ENCODE assay signal across 8 cellular contexts in the genomic region with DNA sequence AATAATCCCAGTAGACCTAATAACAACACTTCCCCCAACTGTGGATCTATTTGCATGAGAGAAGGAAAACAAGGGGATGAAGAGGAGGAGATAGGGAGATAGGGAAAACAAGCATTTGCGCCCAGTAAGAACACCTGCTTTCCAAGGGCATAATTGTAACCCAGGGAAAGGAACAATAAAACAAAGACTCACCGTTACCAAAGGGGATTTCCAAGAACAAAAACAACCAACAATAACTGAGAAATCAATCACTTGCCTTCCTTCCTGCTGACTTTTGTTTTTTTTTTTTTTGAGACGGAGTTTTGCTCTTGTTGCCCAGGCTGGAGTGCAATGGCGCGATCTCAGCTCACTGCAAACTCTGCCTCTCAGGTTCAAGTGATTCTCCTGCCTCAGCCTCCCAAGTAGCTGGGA. TPM values are rescaled to one million over a fixed set of nuclear protein-coding genes. Genes with fewer than 3 reads are reported as not detected.
A peak's percentile ranks its signal among the peaks of the same experiment; 100 is the strongest.
DNase-seq lines count a peak whose midpoint lies in the region; ATAC-seq and TF ChIP-seq lines count a peak whose summit lies in the region.
"Not testable (repeated sequence)": the region's sequence is repeated elsewhere in the genome, so short reads cannot be mapped to it uniquely, and the experiment has no call there.

No MANE protein-coding gene starts in this region.

- H3K27me3 ChIP-seq in CD4-positive, alpha-beta memory T cell (ENCODE audit: insufficient read depth, low read length); HUES64 (ENCODE audit: insufficient read depth, low read length); OCI-LY3 (ENCODE audit: low read depth, low read length); endodermal cell (ENCODE audit: control insufficient read depth, insufficient read depth, low read length, poor library complexity, severe bottlenecking): not testable (repeated sequence)

- H3K9me3 Mint-ChIP-seq in CD4-positive, alpha-beta memory T cell; activated CD8-positive, alpha-beta T cell treated with anti-CD3 and anti-CD28 coated beads, Interleukin-2, amount 10 ng/mL, durations not matched to agents 7 days and 5 days (ENCODE audit: insufficient read depth); activated naive CD8-positive, alpha-beta T cell (ENCODE audit: low read depth); natural killer cell treated with Interleukin-12 subunit alpha and Interleukin-12 subunit beta and Interleukin-15 and Interleukin-18, amount 100 ng/mL, for 72 hours; stimulated activated naive CD8-positive, alpha-beta T cell treated with anti-CD3 and anti-CD28 coated beads, Interleukin-15, amount 100 ng/mL, for 72 hours: not testable (repeated sequence)
- peaks cover 14% of the 10 kb centered on the region for H3K9me3 Mint-ChIP-seq in endodermal cell

- H3K79me2 ChIP-seq in OCI-LY3 (ENCODE audit: low read length) = not testable (repeated sequence)

- DNase-seq in CD4-positive, alpha-beta memory T cell = peak in 4 of 5 donors; percentile 55 to 79 (median 66)
- not testable (repeated sequence) for DNase-seq in activated CD8-positive, alpha-beta T cell treated with anti-CD3 and anti-CD28 coated beads, Interleukin-2, amount 10 ng/mL, durations not matched to agents 7 days and 5 days; endodermal cell; natural killer cell treated with Interleukin-12 subunit alpha and Interleukin-12 subunit beta and Interleukin-15 and Interleukin-18, amount 100 ng/mL, for 72 hours (ENCODE audit: low spot score); stimulated activated naive CD8-positive, alpha-beta T cell treated with anti-CD3 and anti-CD28 coated beads, Interleukin-15, amount 100 ng/mL, for 72 hours

- H3K9me3 ChIP-seq in CD4-positive, alpha-beta memory T cell (ENCODE audit: control insufficient read depth in 1 of 2, low read length in 2 of 2); HUES64 (ENCODE audit: insufficient read depth, low read depth, low read length); OCI-LY3 (ENCODE audit: insufficient read depth, low read length): not testable (repeated sequence)
- H3K9me3 ChIP-seq in endodermal cell (ENCODE audit: control insufficient read depth, low read length) = peaks cover 15% of the 10 kb centered on the region

- POLR2A ChIA-PET in CD4-positive, alpha-beta memory T cell (lab: Charles Lee; ENCODE audit: partially characterized antibody) = interaction anchor here (0.7 to 3.0 kb wide), 4 partner anchors 9 to 1051 kb away, joined by 3 to 20 read pairs (median 6); partner anchors contain the start of gene SH3BP5
- POLR2A ChIA-PET in activated CD8-positive, alpha-beta T cell treated with anti-CD3 and anti-CD28 coated beads, Interleukin-2, amount 10 ng/mL, durations not matched to agents 7 days and 5 days (lab: Charles Lee) = not testable (repeated sequence)

- CTCF ChIA-PET in CD4-positive, alpha-beta memory T cell (lab: Charles Lee; ENCODE audit: partially characterized antibody) = interaction anchor here (1.2 to 8.8 kb wide), 7 partner anchors 8 to 89 kb away, joined by 3 to 41 read pairs (median 7); partner anchors contain the start of gene SH3BP5
- CTCF ChIA-PET in activated CD8-positive, alpha-beta T cell treated with anti-CD3 and anti-CD28 coated beads, Interleukin-2, amount 10 ng/mL, durations not matched to agents 7 days and 5 days (lab: Charles Lee) = interaction anchor here (1.7 kb wide), 1 partner anchor 11 kb away, joined by 5 read pairs; no protein-coding TSS in a partner anchor

- H3K27ac Mint-ChIP-seq in CD4-positive, alpha-beta memory T cell = peak overlapping the region; percentile 90 to 99 (median 97)
- peak overlapping the region; percentile 64 for H3K27ac Mint-ChIP-seq in activated CD8-positive, alpha-beta T cell treated with anti-CD3 and anti-CD28 coated beads, Interleukin-2, amount 10 ng/mL, durations not matched to agents 7 days and 5 days
- H3K27ac Mint-ChIP-seq in activated naive CD8-positive, alpha-beta T cell = peak overlapping the region; percentile 69
- peak overlapping the region; percentile 85 for H3K27ac Mint-ChIP-seq in endodermal cell
- H3K27ac Mint-ChIP-seq in natural killer cell treated with Interleukin-12 subunit alpha and Interleukin-12 subunit beta and Interleukin-15 and Interleukin-18, amount 100 ng/mL, for 72 hours = peak overlapping the region; percentile 9 to 66
- peak overlapping the region; percentile 93 for H3K27ac Mint-ChIP-seq in stimulated activated naive CD8-positive, alpha-beta T cell treated with anti-CD3 and anti-CD28 coated beads, Interleukin-15, amount 100 ng/mL, for 72 hours

- H3K4me3 Mint-ChIP-seq in CD4-positive, alpha-beta memory T cell = peak overlapping the region; percentile 36 to 91 (median 80)
- H3K4me3 Mint-ChIP-seq in activated CD8-positive, alpha-beta T cell treated with anti-CD3 and anti-CD28 coated beads, Interleukin-2, amount 10 ng/mL, durations not matched to agents 7 days and 5 days = peak overlapping the region; percentile 20
- H3K4me3 Mint-ChIP-seq in activated naive CD8-positive, alpha-beta T cell = peak overlapping the region; percentile 57
- not testable (repeated sequence) for H3K4me3 Mint-ChIP-seq in endodermal cell
- peak overlapping the region; percentile 27 for H3K4me3 Mint-ChIP-seq in natural killer cell treated with Interleukin-12 subunit alpha and Interleukin-12 subunit beta and Interleukin-15 and Interleukin-18, amount 100 ng/mL, for 72 hours
- H3K4me3 Mint-ChIP-seq in stimulated activated naive CD8-positive, alpha-beta T cell treated with anti-CD3 and anti-CD28 coated beads, Interleukin-15, amount 100 ng/mL, for 72 hours = peak overlapping the region; percentile 51 to 67

- not testable (repeated sequence) for H3K9ac ChIP-seq in HUES64 (ENCODE audit: low read depth, low read length); OCI-LY3 (ENCODE audit: low read length); endodermal cell (ENCODE audit: extremely low read depth, low read length, poor library complexity, severe bottlenecking)

- H3K4me1 ChIP-seq in CD4-positive, alpha-beta memory T cell (ENCODE audit: insufficient read depth, low read length) = peaks cover 67% of the 10 kb centered on the region
- H3K4me1 ChIP-seq in HUES64 (ENCODE audit: insufficient read depth, low read length) = peaks cover 20% of the 10 kb centered on the region
- H3K4me1 ChIP-seq in OCI-LY3 (ENCODE audit: low read length) = peaks cover 57% of the 10 kb centered on the region
- H3K4me1 ChIP-seq in endodermal cell (ENCODE audit: control insufficient read depth, insufficient read depth, low read length) = not testable (repeated sequence)

- H3K36me3 ChIP-seq in CD4-positive, alpha-beta memory T cell (ENCODE audit: insufficient read depth, low read length); HUES64 (ENCODE audit: insufficient read depth, low read length); OCI-LY3 (replicated peaks; ENCODE audit: low read depth, low read length); endodermal cell (ENCODE audit: control insufficient read depth, insufficient read depth, low read length): not testable (repeated sequence)

- peak overlapping the region; percentile 19; the same call in 1 of the 2 replicates for H2AFZ ChIP-seq in OCI-LY3 (ENCODE audit: low read depth, low read length)

- TF ChIP-seq CTCF in OCI-LY3 (IDR thresholded peaks at IDR 0.05; ENCODE audit: low read depth, low read length); endodermal cell (conservative IDR thresholded peaks at IDR 0.05): not testable (repeated sequence)

- intact Hi-C loops in CD4-positive, alpha-beta memory T cell (cut with micrococcal nuclease) = loop anchor here (1.0 kb wide), 1 partner anchor 9 kb away; no protein-coding TSS in a partner anchor

- peak overlapping the region; percentile 72 for H3K27ac ChIP-seq in CD4-positive, alpha-beta memory T cell (ENCODE audit: low read depth, low read length)
- peak overlapping the region; percentile 65; the same call in 1 of the 2 replicates for H3K27ac ChIP-seq in HUES64 (ENCODE audit: low read depth, low read length)
- not testable (repeated sequence) for H3K27ac ChIP-seq in OCI-LY3 (ENCODE audit: low read length); endodermal cell (ENCODE audit: low read depth, low read length)

- H3K4me2 ChIP-seq in OCI-LY3 (ENCODE audit: low read length) = peak overlapping the region; percentile 23

- H3K36me3 Mint-ChIP-seq in CD4-positive, alpha-beta memory T cell; activated CD8-positive, alpha-beta T cell treated with anti-CD3 and anti-CD28 coated beads, Interleukin-2, amount 10 ng/mL, durations not matched to agents 7 days and 5 days (ENCODE audit: low read depth); activated naive CD8-positive, alpha-beta T cell; endodermal cell (ENCODE audit: low read depth); natural killer cell treated with Interleukin-12 subunit alpha and Interleukin-12 subunit beta and Interleukin-15 and Interleukin-18, amount 100 ng/mL, for 72 hours: not testable (repeated sequence)

- peaks cover 33 to 58% (median 50%) of the 10 kb centered on the region in 4 donors for H3K4me1 Mint-ChIP-seq in CD4-positive, alpha-beta memory T cell
- H3K4me1 Mint-ChIP-seq in activated CD8-positive, alpha-beta T cell treated with anti-CD3 and anti-CD28 coated beads, Interleukin-2, amount 10 ng/mL, durations not matched to agents 7 days and 5 days (ENCODE audit: low read depth) = peaks cover 47% of the 10 kb centered on the region
- peaks cover 39% of the 10 kb centered on the region for H3K4me1 Mint-ChIP-seq in activated naive CD8-positive, alpha-beta T cell (ENCODE audit: low read depth)
- H3K4me1 Mint-ChIP-seq in endodermal cell = peaks cover 20% of the 10 kb centered on the region
- H3K4me1 Mint-ChIP-seq in natural killer cell treated with Interleukin-12 subunit alpha and Interleukin-12 subunit beta and Interleukin-15 and Interleukin-18, amount 100 ng/mL, for 72 hours (ENCODE audit: low read depth in 2 of 2) = peaks cover 21 to 22% of the 10 kb centered on the region in 2 donors
- H3K4me1 Mint-ChIP-seq in stimulated activated naive CD8-positive, alpha-beta T cell treated with anti-CD3 and anti-CD28 coated beads, Interleukin-15, amount 100 ng/mL, for 72 hours = peaks cover 49% of the 10 kb centered on the region

- not testable (repeated sequence) for H4K20me1 ChIP-seq in OCI-LY3 (ENCODE audit: insufficient read depth, low read length)

- WGBS in HUES64 = 51% methylated on average over 5 of the region's 5 CpGs
- WGBS in endodermal cell (ENCODE audit: insufficient coverage in 1 of 2, insufficient read length in 1 of 2), 2 experiments = 63 to 69% methylated on average over 2 to 5 of the region's 5 CpGs

- peak overlapping the region in 1 of 2 donors; percentile 49 for H3K4me3 ChIP-seq in CD4-positive, alpha-beta memory T cell (ENCODE audit: low read length in 2 of 2)
- H3K4me3 ChIP-seq in HUES64 (ENCODE audit: low read length); OCI-LY3 (ENCODE audit: low read length); endodermal cell (ENCODE audit: low read length): not testable (repeated sequence)

- ATAC-seq in activated CD8-positive, alpha-beta T cell treated with anti-CD3 and anti-CD28 coated beads, Interleukin-2, amount 10 ng/mL, durations not matched to agents 7 days and 5 days = peak; percentile 61
- ATAC-seq in natural killer cell treated with Interleukin-12 subunit alpha and Interleukin-12 subunit beta and Interleukin-15 and Interleukin-18, amount 100 ng/mL, for 72 hours; stimulated activated naive CD8-positive, alpha-beta T cell treated with anti-CD3 and anti-CD28 coated beads, Interleukin-15, amount 100 ng/mL, for 72 hours: not testable (repeated sequence)

- H3K27me3 Mint-ChIP-seq in CD4-positive, alpha-beta memory T cell; activated CD8-positive, alpha-beta T cell treated with anti-CD3 and anti-CD28 coated beads, Interleukin-2, amount 10 ng/mL, durations not matched to agents 7 days and 5 days (ENCODE audit: low read depth); activated naive CD8-positive, alpha-beta T cell; endodermal cell (ENCODE audit: insufficient read depth); natural killer cell treated with Interleukin-12 subunit alpha and Interleukin-12 subunit beta and Interleukin-15 and Interleukin-18, amount 100 ng/mL, for 72 hours; stimulated activated naive CD8-positive, alpha-beta T cell treated with anti-CD3 and anti-CD28 coated beads, Interleukin-15, amount 100 ng/mL, for 72 hours: not testable (repeated sequence)

RNA-seq across cellular contexts. Expression of gene SH3BP5, which starts 24.3 kb away (rescaled TPM):
- total RNA-seq in CD4-positive, alpha-beta memory T cell = 10 to 100 TPM; 55.8 to 56.9 TPM
- 100 to 1,000 TPM in 1 of 2 donors, 10 to 100 TPM in 1; 48.2 to 118 TPM for polyA plus RNA-seq in CD4-positive, alpha-beta memory T cell
- polyA plus RNA-seq in HUES64 (2013, experiment 1 of 2) = 7.7 TPM
- polyA plus RNA-seq in HUES64 (2013, experiment 2 of 2) = 6.5 TPM
- total RNA-seq in activated CD8-positive, alpha-beta T cell treated with anti-CD3 and anti-CD28 coated beads, Interleukin-2, amount 10 ng/mL, durations not matched to agents 7 days and 5 days = 10 to 100 TPM; 12.6 to 15.0 TPM
- total RNA-seq in endodermal cell = 10 to 100 TPM; 25.8 to 30.3 TPM
- polyA plus RNA-seq in endodermal cell (2013, experiment 1 of 2) = 12.5 TPM
- polyA plus RNA-seq in endodermal cell (2013, experiment 2 of 2) = 14.0 TPM
- 100 to 1,000 TPM in 1 of 2 donors, 10 to 100 TPM in 1; 58.5 to 165 TPM for total RNA-seq in natural killer cell treated with Interleukin-12 subunit alpha and Interleukin-12 subunit beta and Interleukin-15 and Interleukin-18, amount 100 ng/mL, for 72 hours

Comparison
In these comparisons a context has a peak if more than half of its experiments do, and no peak if none do; other contexts are left out.
1. H3K27ac Mint-ChIP-seq: peak in every context shown above with its lines; median percentile 97 in CD4-positive, alpha-beta memory T cell; 93 in stimulated activated naive CD8-positive, alpha-beta T cell treated with anti-CD3 and anti-CD28 coated beads, Interleukin-15, amount 100 ng/mL, for 72 hours; 85 in endodermal cell; 69 in activated naive CD8-positive, alpha-beta T cell; 64 in activated CD8-positive, alpha-beta T cell treated with anti-CD3 and anti-CD28 coated beads, Interleukin-2, amount 10 ng/mL, durations not matched to agents 7 days and 5 days; 38 in natural killer cell treated with Interleukin-12 subunit alpha and Interleukin-12 subunit beta and Interleukin-15 and Interleukin-18, amount 100 ng/mL, for 72 hours.